Comparison of ENCODE assay signal across 10 cellular contexts in the genomic region with DNA sequence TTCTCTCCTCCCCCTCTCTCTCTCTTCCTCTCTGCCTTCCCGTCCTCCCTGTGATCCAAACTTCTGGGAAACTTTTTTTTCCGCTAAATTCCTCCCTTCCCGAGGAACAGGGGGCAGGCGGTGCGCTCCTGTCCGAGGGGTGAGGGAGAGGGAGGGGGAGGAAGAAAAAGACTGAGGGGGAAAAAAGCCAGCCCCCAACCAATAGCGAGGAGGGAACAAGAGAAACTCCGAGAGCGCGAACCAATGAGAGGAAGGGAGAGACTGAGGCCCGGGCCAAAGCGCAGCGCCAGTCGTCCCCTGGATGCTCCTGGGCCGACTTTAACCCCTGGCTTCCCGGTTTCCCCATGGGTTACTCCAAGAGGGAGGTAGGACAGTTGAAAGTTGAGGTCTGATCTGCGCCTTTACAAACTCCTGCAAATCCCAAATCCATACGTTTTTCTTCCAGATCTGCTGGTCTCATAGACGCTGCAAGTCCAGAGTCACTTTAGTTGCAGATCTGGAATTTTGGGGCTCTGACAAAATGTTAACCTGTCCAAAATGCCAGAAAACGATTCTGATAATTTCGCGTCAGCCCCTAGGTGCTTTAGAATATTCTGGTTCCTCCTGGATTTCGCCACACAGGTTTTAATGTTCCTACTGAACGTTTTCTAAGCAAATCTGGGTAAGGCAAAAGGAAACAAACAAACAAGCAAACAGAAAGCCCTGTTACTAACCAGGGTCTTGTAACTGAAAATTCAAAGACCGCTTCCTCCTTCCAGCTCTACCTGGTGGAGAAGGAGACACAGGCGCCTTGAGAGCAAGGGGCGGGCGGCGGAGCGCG. TPM values are rescaled to one million over a fixed set of nuclear protein-coding genes. Genes with fewer than 3 reads are reported as not detected.
A peak's percentile ranks its signal among the peaks of the same experiment; 100 is the strongest.
DNase-seq lines count a peak whose midpoint lies in the region; ATAC-seq and TF ChIP-seq lines count a peak whose summit lies in the region.
"Had no signal": no experiment of that assay in that cellular context is flagged by ENCODE, and none has a peak within 500 bp of the region (broad histone marks: within the 10 kb centered on the region; RNA-seq: fewer than 3 reads in every experiment).

Gene TBX15 (minus strand): TSS at position 158 of the 820 bp plus-strand sequence. CDS start 548 bp downstream, outside the sequence.

- ATAC-seq in memory B cell (ENCODE audit: low read depth) (no peak), thoracic aorta (ENCODE audit: insufficient number of reproducible peaks, low FRiP score, low read depth) (no peak), HG02678 (IDR thresholded peaks at IDR 0.05; ENCODE audit: unreplicated experiment) (no peak)
- ATAC-seq: A549 had no signal

- peaks cover 6% of the 10 kb centered on the region for H3K4me1 Mint-ChIP-seq in T-helper 2 cell treated with Interferon-gamma antibody and Interleukin-4, amounts not matched to agents 5 μg/mL and 100 μg/mL, for 36 hours (ENCODE audit: low read depth)
- H3K4me1 Mint-ChIP-seq in memory B cell, result peaks cover 10% of the 10 kb centered on the region

- H3K36me3 ChIP-seq in colonic mucosa (no peaks in the 10 kb centered on the region), thoracic aorta (no peaks in the 10 kb centered on the region)

- H3K4me1 ChIP-seq in colonic mucosa (peaks cover 9% of the 10 kb centered on the region), thoracic aorta (ENCODE audit: control insufficient read depth in 1 of 2, low read depth in 2 of 2) (peaks cover 15 to 34% of the 10 kb centered on the region in 2 donors)
- H3K4me1 ChIP-seq: A549 had no signal

- DNase-seq in T-helper 2 cell treated with Interferon-gamma antibody and Interleukin-4, amounts not matched to agents 5 μg/mL and 100 μg/mL, for 36 hours (ENCODE audit: low spot score), result no peak
- no peak for DNase-seq in T-helper 2 cell
- no peak for DNase-seq in colonic mucosa
- DNase-seq in memory B cell (ENCODE audit: low spot score in 2 of 2), result no peak
- DNase-seq in thoracic aorta (ENCODE audit: low spot score), result no peak
- no peak for DNase-seq in NCI-H187 treated with DMSO at 0.1 percent for 48 hours (lab: John Stamatoyannopoulos, UW)
- no peak for DNase-seq in NCI-H1417 treated with DMSO at 0.1 percent for 48 hours (lab: John Stamatoyannopoulos, UW)
- DNase-seq: Kasumi-1 had no signal

- H3K9me3 Mint-ChIP-seq in T-helper 2 cell treated with Interferon-gamma antibody and Interleukin-4, amounts not matched to agents 5 μg/mL and 100 μg/mL, for 36 hours, result peaks cover 21% of the 10 kb centered on the region
- peaks cover 2% of the 10 kb centered on the region for H3K9me3 Mint-ChIP-seq in memory B cell

- no peak within 1 kb of the TSS for H3K9ac ChIP-seq in colonic mucosa (ENCODE audit: low read depth in 2 of 2, low read length in 2 of 2)

- H3K4me3 ChIP-seq in colonic mucosa, result peak within 1 kb of the TSS; percentile 22
- H3K4me3 ChIP-seq in thoracic aorta, result peak within 1 kb of the TSS; percentile 72
- H3K4me3 ChIP-seq: A549 had no signal

- H3K4me3 Mint-ChIP-seq in T-helper 2 cell treated with Interferon-gamma antibody and Interleukin-4, amounts not matched to agents 5 μg/mL and 100 μg/mL, for 36 hours, result no peak within 1 kb of the TSS
- peak within 1 kb of the TSS; percentile 60 for H3K4me3 Mint-ChIP-seq in memory B cell

- intact Hi-C loops in colonic mucosa (cut with DNase I), result no loop called here

- peaks cover 100% of the 10 kb centered on the region for H3K27me3 ChIP-seq in colonic mucosa
- peaks cover 35% of the 10 kb centered on the region for H3K27me3 ChIP-seq in thoracic aorta (replicated peaks; ENCODE audit: insufficient read depth)

- H3K36me3 Mint-ChIP-seq in T-helper 2 cell treated with Interferon-gamma antibody and Interleukin-4, amounts not matched to agents 5 μg/mL and 100 μg/mL, for 36 hours (ENCODE audit: low read depth), result peaks cover 8% of the 10 kb centered on the region
- H3K36me3 Mint-ChIP-seq in memory B cell, result peaks cover 4% of the 10 kb centered on the region

- no peaks in the 10 kb centered on the region for H3K9me3 ChIP-seq in colonic mucosa
- no peaks in the 10 kb centered on the region for H3K9me3 ChIP-seq in thoracic aorta
- H3K9me3 ChIP-seq: A549 had no signal

- peaks cover 90% of the 10 kb centered on the region for H3K27me3 Mint-ChIP-seq in T-helper 2 cell treated with Interferon-gamma antibody and Interleukin-4, amounts not matched to agents 5 μg/mL and 100 μg/mL, for 36 hours (ENCODE audit: low read depth)
- H3K27me3 Mint-ChIP-seq in memory B cell, result peaks cover 44% of the 10 kb centered on the region

- TF ChIP-seq CTCF in colonic mucosa (IDR thresholded peaks at IDR 0.05), result no peak
- no peak for TF ChIP-seq CTCF in thoracic aorta (IDR thresholded peaks at IDR 0.05)

- H3K27ac Mint-ChIP-seq in T-helper 2 cell treated with Interferon-gamma antibody and Interleukin-4, amounts not matched to agents 5 μg/mL and 100 μg/mL, for 36 hours, result peak within 1 kb of the TSS; percentile 45
- peak within 1 kb of the TSS; percentile 82 for H3K27ac Mint-ChIP-seq in memory B cell

- H3K27ac ChIP-seq in colonic mucosa (no peak within 1 kb of the TSS), thoracic aorta (no peak within 1 kb of the TSS)
- H3K27ac ChIP-seq: A549 had no signal

RNA-seq across cellular contexts. Expression of gene TBX15, which starts in this region (rescaled TPM):
- total RNA-seq in colonic mucosa (under 1 TPM in 1 of 2 donors, not detected in 1; 0.11 TPM), thoracic aorta (1 to 10 TPM; 1.5 to 6.8 TPM)
